In genomic region chr15:74995779-74996765, GRCh38 we compare ENCODE assay signal across 8 cellular contexts. TPM values are rescaled to one million over a fixed set of nuclear protein-coding genes. Genes with fewer than 3 reads are reported as not detected.
DNase-seq lines count a peak whose midpoint lies in the region; ATAC-seq and TF ChIP-seq lines count a peak whose summit lies in the region.

No MANE protein-coding gene starts in this region.

- peak overlapping the region; percentile 78 to 83 (median 79) for H3K4me3 Mint-ChIP-seq in immature natural killer cell
- peak overlapping the region; percentile 72 for H3K4me3 Mint-ChIP-seq in stimulated activated memory B cell treated with anti-CD40 and anti-IgM and Interleukin-4, amounts not matched to agents 10 μg/mL and 1 μg/mL and 100 μg/mL, for 72 hours

- H3K4me3 ChIP-seq in ascending aorta, result peak overlapping the region; percentile 73 to 79

- no peak for ATAC-seq in stimulated activated memory B cell treated with anti-CD40 and anti-IgM and Interleukin-4, amounts not matched to agents 10 μg/mL and 1 μg/mL and 100 μg/mL, for 72 hours

- intact Hi-C loops in ascending aorta (cut with DNase I), result loop anchor here (2.0 kb wide), 1 partner anchor 27 kb away; the partner anchor contains the start of gene PPCDC

- no peaks in the 10 kb centered on the region for H3K9me3 ChIP-seq in ascending aorta

- TF ChIP-seq CTCF in ascending aorta (IDR thresholded peaks at IDR 0.05), result no peak

- H3K9me3 Mint-ChIP-seq in immature natural killer cell, result peaks cover 0 to 4% (median 0%) of the 10 kb centered on the region in 6 donors
- peaks cover 3% of the 10 kb centered on the region for H3K9me3 Mint-ChIP-seq in stimulated activated memory B cell treated with anti-CD40 and anti-IgM and Interleukin-4, amounts not matched to agents 10 μg/mL and 1 μg/mL and 100 μg/mL, for 72 hours

- peaks cover 8 to 31% (median 12%) of the 10 kb centered on the region in 3 donors for H3K27me3 Mint-ChIP-seq in immature natural killer cell (ENCODE audit: low read depth in 3 of 3)
- peaks cover 81% of the 10 kb centered on the region for H3K27me3 Mint-ChIP-seq in stimulated activated memory B cell treated with anti-CD40 and anti-IgM and Interleukin-4, amounts not matched to agents 10 μg/mL and 1 μg/mL and 100 μg/mL, for 72 hours

- peak; percentile 60 for DNase-seq in DMS 273 treated with DMSO at 0.1 percent for 48 hours (lab: John Stamatoyannopoulos, UW)
- peak; percentile 62 for DNase-seq in NCI-H1436 (lab: John Stamatoyannopoulos, UW)
- DNase-seq in ascending aorta (ENCODE audit: low spot score in 2 of 2), result no peak
- no peak for DNase-seq in immature natural killer cell
- DNase-seq in AG08395 (ENCODE audit: low spot score), result no peak
- no peak for DNase-seq in NOMO-1 treated with dmso at 0.1 percent for 144 hours (lab: John Stamatoyannopoulos, UW; ENCODE audit: unreplicated experiment)
- DNase-seq in activated effector memory CD4-positive, alpha-beta T cell treated with Interleukin-2 at 50 U/mL for 16 hours, result no peak

- H3K27ac ChIP-seq in ascending aorta, result no peak overlapping the region

- peak overlapping the region in 1 of 6 donors; percentile 15 for H3K27ac Mint-ChIP-seq in immature natural killer cell
- no peak overlapping the region for H3K27ac Mint-ChIP-seq in stimulated activated memory B cell treated with anti-CD40 and anti-IgM and Interleukin-4, amounts not matched to agents 10 μg/mL and 1 μg/mL and 100 μg/mL, for 72 hours

- no peaks in the 10 kb centered on the region for H3K27me3 ChIP-seq in ascending aorta

- no peaks in the 10 kb centered on the region for H3K36me3 Mint-ChIP-seq in immature natural killer cell
- no peaks in the 10 kb centered on the region for H3K36me3 Mint-ChIP-seq in stimulated activated memory B cell treated with anti-CD40 and anti-IgM and Interleukin-4, amounts not matched to agents 10 μg/mL and 1 μg/mL and 100 μg/mL, for 72 hours

- H3K4me1 ChIP-seq in ascending aorta, result peaks cover 5 to 8% of the 10 kb centered on the region in 2 donors

- H3K36me3 ChIP-seq in ascending aorta, result no peaks in the 10 kb centered on the region

- peaks cover 15% of the 10 kb centered on the region in 2 donors for H3K4me1 Mint-ChIP-seq in immature natural killer cell
- H3K4me1 Mint-ChIP-seq in stimulated activated memory B cell treated with anti-CD40 and anti-IgM and Interleukin-4, amounts not matched to agents 10 μg/mL and 1 μg/mL and 100 μg/mL, for 72 hours, result peaks cover 22% of the 10 kb centered on the region

RNA-seq across cellular contexts. Expression of gene SCAMP5, which starts 0.7 kb away (rescaled TPM):
- total RNA-seq in ascending aorta, result 0.43 TPM
- polyA plus RNA-seq in immature natural killer cell, result not detected

RNA-seq across cellular contexts. Expression of gene PPCDC, which starts 27.3 kb away (rescaled TPM):
- 8.9 TPM for total RNA-seq in ascending aorta
- polyA plus RNA-seq in immature natural killer cell, result 10 to 100 TPM; 20.8 to 23.9 (median 23.1) TPM

RNA-seq across cellular contexts. Expression of gene RPP25, which starts 39.5 kb away (rescaled TPM):
- 28.4 TPM for total RNA-seq in ascending aorta
- 1 to 10 TPM; 1.4 to 3.1 (median 2.1) TPM for polyA plus RNA-seq in immature natural killer cell

RNA-seq across cellular contexts. Expression of gene COX5A, which starts 58.2 kb away (rescaled TPM):
- 83.5 TPM for total RNA-seq in ascending aorta
- 100 to 1,000 TPM; 373 to 458 (median 447) TPM for polyA plus RNA-seq in immature natural killer cell

Comparison
In these comparisons a context has a peak if more than half of its experiments do, and no peak if none do; other contexts are left out.
1. DNase-seq: peak in DMS 273 treated with DMSO at 0.1 percent for 48 hours (single experiment) and NCI-H1436 (single experiment); none in ascending aorta (0 of 2), immature natural killer cell (0 of 3), AG08395 (single experiment), NOMO-1 treated with dmso at 0.1 percent for 144 hours (single experiment) and activated effector memory CD4-positive, alpha-beta T cell treated with Interleukin-2 at 50 U/mL for 16 hours (single experiment).